ENCODE assay signal across 2 cellular contexts in genomic region chr2:160491922-160492371, GRCh38.
TF ChIP-seq lines count a peak whose summit lies in the region.

No MANE protein-coding gene starts in this region.

TF ChIP-seq in A549, 52 proteins besides CTCF, POLR2A, EP300 and RAD21 (continued from another document):
- TF ChIP-seq REST (IDR thresholded peaks at IDR 0.05) (no peak), RCOR1 (IDR thresholded peaks at IDR 0.05; ENCODE audit: low read depth, low read length) (no peak), MAX (IDR thresholded peaks at IDR 0.05) (peak; percentile 50; the same call in 1 of the 2 replicates), RFX5 (IDR thresholded peaks at IDR 0.05) (no peak), PHF8 (IDR thresholded peaks at IDR 0.05; ENCODE audit: borderline replicate concordance, low read depth) (no peak), RNF2 (IDR thresholded peaks at IDR 0.05; ENCODE audit: borderline replicate concordance, low read depth) (no peak), ZSCAN20 (CRISPR knock-in tag; IDR thresholded peaks at IDR 0.05) (no peak), PBX3 (IDR thresholded peaks at IDR 0.05) (no peak), HMGXB4 (CRISPR knock-in tag; IDR thresholded peaks at IDR 0.05; ENCODE audit: borderline replicate concordance) (no peak), NPAS2 (CRISPR knock-in tag; IDR thresholded peaks at IDR 0.05; ENCODE audit: borderline replicate concordance) (no peak)

TF ChIP-seq in K562, 482 proteins besides CTCF, POLR2A, EP300 and RAD21 (continued from another document):
- TF ChIP-seq THAP12 (CRISPR knock-in tag; IDR thresholded peaks at IDR 0.05) (no peak), TRIM28 (IDR thresholded peaks at IDR 0.05) (no peak), CBX2 (IDR thresholded peaks at IDR 0.05; ENCODE audit: insufficient read depth, low read length, poor library complexity, severe bottlenecking) (peak; percentile 45)
